8 cellular contexts compared by ENCODE assay signal in genomic region chr4:76949293-76950051, GRCh38. TPM values are rescaled to one million over a fixed set of nuclear protein-coding genes. Genes with fewer than 3 reads are reported as not detected.
DNase-seq lines count a peak whose midpoint lies in the region; ATAC-seq and TF ChIP-seq lines count a peak whose summit lies in the region.

TSS of gene SEPTIN11 (plus strand) at chr4:76949752. CDS start at chr4:76949904, 152 bp downstream.

- peaks cover 26% of the 10 kb centered on the region for H3K4me1 ChIP-seq in A673 (ENCODE audit: insufficient read depth, low read length, poor library complexity, severe bottlenecking)
- peaks cover 32% of the 10 kb centered on the region for H3K4me1 ChIP-seq in iPS-20b (ENCODE audit: insufficient read depth, low read length)

- DNase-seq in A673 (ENCODE audit: low spot score): peak; percentile 92
- peak; percentile 76 for DNase-seq in NCI-H2196 (lab: John Stamatoyannopoulos, UW; ENCODE audit: unreplicated experiment)
- peak; percentile 75 to 93 for DNase-seq in T47D (ENCODE audit: low read depth in 1 of 2, low spot score in 1 of 2)

- POLR2A ChIA-PET in A673 (lab: Charles Lee; ENCODE audit: low non-redundant PET): no interaction called here

- no peaks in the 10 kb centered on the region for H3K27me3 ChIP-seq in A673 (replicated peaks; ENCODE audit: insufficient read depth, low read depth, low read length, poor library complexity)
- peaks cover 26% of the 10 kb centered on the region for H3K27me3 ChIP-seq in iPS-20b (ENCODE audit: insufficient read depth, low read length)

- peak within 1 kb of the TSS; percentile 75 for H3K9ac ChIP-seq in iPS-20b (ENCODE audit: low read depth, low read length)

- peak; percentile 72 for ATAC-seq in GM18868 (IDR thresholded peaks at IDR 0.05; ENCODE audit: unreplicated experiment)
- ATAC-seq in HG03103 (IDR thresholded peaks at IDR 0.05; ENCODE audit: low read depth, unreplicated experiment): peak; percentile 57

- in situ Hi-C loops in T47D (cut with HindIII; ENCODE audit: low pct_unique_long_range_greater_than_20kb, low sequenced_read_pairs): no loop called here

- H3K27ac ChIP-seq in A673 (ENCODE audit: low read depth, low read length, poor library complexity, severe bottlenecking) (peak within 1 kb of the TSS; percentile 82), VCaP (peak within 1 kb of the TSS; percentile 88), iPS-20b (ENCODE audit: low read length) (no peak within 1 kb of the TSS), skin epidermis (peak within 1 kb of the TSS; percentile 44 to 94 (median 82))

- CTCF ChIA-PET in A673 (lab: Charles Lee): no interaction called here

- H3K9me3 ChIP-seq in A673 (ENCODE audit: low read depth, low read length, poor library complexity, severe bottlenecking): no peaks in the 10 kb centered on the region
- no peaks in the 10 kb centered on the region for H3K9me3 ChIP-seq in iPS-20b (ENCODE audit: insufficient read depth, low read depth, low read length)

- intact Hi-C loops in A673 (cut with micrococcal nuclease; ENCODE audit: unreplicated experiment): loop anchor here (2.0 to 10.0 kb wide), 5 partner anchors 35 to 437 kb away; no protein-coding TSS in a partner anchor

- no peaks in the 10 kb centered on the region for H3K36me3 ChIP-seq in A673 (ENCODE audit: insufficient read depth, low read length, poor library complexity, severe bottlenecking)
- no peaks in the 10 kb centered on the region for H3K36me3 ChIP-seq in iPS-20b (ENCODE audit: insufficient read depth, low read depth, low read length)

- BruUV-seq in A673 (replicated peaks; lab: Mats Ljungman, UMichigan): no TSS peak

- H3K4me3 ChIP-seq in A673 (ENCODE audit: low read depth, low read length, poor library complexity, severe bottlenecking) (peak within 1 kb of the TSS; percentile 63), iPS-20b (ENCODE audit: low read length) (peak within 1 kb of the TSS; percentile 83), skin epidermis (peak within 1 kb of the TSS; percentile 51 to 93 (median 71))

- TF ChIP-seq CTCF in A673 (conservative IDR thresholded peaks at IDR 0.05; ENCODE audit: low read depth, low read length) (no peak), VCaP (conservative IDR thresholded peaks at IDR 0.05) (no peak)

RNA-seq across cellular contexts. Expression of gene SEPTIN11, which starts in this region (rescaled TPM):
- 121 and 125 TPM in 2 replicates for total RNA-seq in A673 (2021)
